ENCODE assay signal across 23 cellular contexts in genomic region chr18:36108601-36109000, GRCh38.
"Had no signal": no experiment of that assay in that cellular context is flagged by ENCODE, and none has a peak within 500 bp of the region (broad histone marks: within the 10 kb centered on the region; RNA-seq: fewer than 3 reads in every experiment).

No MANE protein-coding gene starts in this region.

- ATAC-seq: left cardiac atrium; lower lobe of right lung; natural killer cell treated with Interleukin-12 subunit alpha and Interleukin-12 subunit beta and Interleukin-15 and Interleukin-18, amount 100 ng/mL, for 72 hours; right cardiac atrium; stimulated activated effector memory CD8-positive, alpha-beta T cell treated with anti-CD3 and anti-CD28 coated beads, Interleukin-12 subunit alpha, Interleukin-12 subunit beta, amount 100 ng/mL, for 72 hours had no signal

- H3K4me2 ChIP-seq: neural progenitor cell had no signal

- H3K9me3 ChIP-seq: esophagus squamous epithelium, left ventricle myocardium inferior, lower lobe of right lung, ovary, tibial artery, upper lobe of left lung, uterus had no signal

- DNase-seq: cortex of kidney; dorsolateral prefrontal cortex; effector CD8-positive, alpha-beta T cell; esophagus squamous epithelium; foreskin fibroblast; kidney; left cardiac atrium; left ventricle myocardium inferior; lower lobe of right lung; mesenchymal stem cell; midbrain; nucleus accumbens; ovary; right cardiac atrium; small intestine; stimulated activated CD4-positive, alpha-beta T cell treated with anti-CD3 and anti-CD28 coated beads, Interleukin-4, amount 100 ng/mL, for 1 hour; stimulated activated CD8-positive, alpha-beta memory T cell treated with anti-CD3 and anti-CD28 coated beads, Interleukin-4, amount 100 ng/mL, for 48 hours; tibial artery; upper lobe of left lung; uterus had no signal

- H3K27me3 ChIP-seq: dorsolateral prefrontal cortex, esophagus squamous epithelium, neural progenitor cell, ovary, tibial artery, upper lobe of left lung, uterus had no signal

- H3K36me3 ChIP-seq: ovary, uterus had no signal

- H3K4me3 ChIP-seq: dorsolateral prefrontal cortex, esophagus squamous epithelium, left ventricle myocardium inferior, lower lobe of right lung, neural progenitor cell, ovary, tibial artery, upper lobe of left lung, uterus had no signal

- H3K27ac ChIP-seq: dorsolateral prefrontal cortex, esophagus squamous epithelium, left ventricle myocardium inferior, lower lobe of right lung, neural progenitor cell, ovary, tibial artery, upper lobe of left lung, uterus had no signal

- H3K4me1 ChIP-seq: left ventricle myocardium inferior, lower lobe of right lung, neural progenitor cell, tibial artery, upper lobe of left lung, uterus had no signal

- H3K9ac ChIP-seq: neural progenitor cell had no signal

- H2AFZ ChIP-seq: neural progenitor cell had no signal
